ENCODE assay signal across 8 cellular contexts in the genomic region with DNA sequence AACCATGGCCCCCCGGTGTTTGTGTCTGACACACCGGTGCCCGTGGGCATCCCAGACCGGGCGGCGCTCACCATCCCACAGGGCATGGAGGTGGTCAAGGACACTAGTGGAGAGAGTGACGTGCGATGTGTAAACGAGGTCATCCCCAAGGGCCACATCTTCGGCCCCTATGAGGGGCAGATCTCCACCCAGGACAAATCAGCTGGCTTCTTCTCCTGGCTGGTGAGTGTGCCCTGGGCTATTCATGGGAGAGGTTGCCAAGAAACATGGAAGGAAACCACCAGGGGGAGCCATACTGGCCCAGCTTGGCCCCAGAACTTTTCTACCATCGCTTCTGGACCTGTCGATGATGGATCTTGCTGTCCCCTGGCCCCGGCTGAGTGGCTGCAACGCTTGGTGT. TPM values are rescaled to one million over a fixed set of nuclear protein-coding genes. Genes with fewer than 3 reads are reported as not detected.
DNase-seq lines count a peak whose midpoint lies in the region; ATAC-seq and TF ChIP-seq lines count a peak whose summit lies in the region.

No MANE protein-coding gene starts in this region.

- no peaks in the 10 kb centered on the region for H3K9me3 Mint-ChIP-seq in endodermal cell

- no peak for ATAC-seq in HG03108 (IDR thresholded peaks at IDR 0.05; ENCODE audit: unreplicated experiment)

- peaks cover 8% of the 10 kb centered on the region for H3K4me1 ChIP-seq in endodermal cell (ENCODE audit: control insufficient read depth, insufficient read depth, low read length)
- peaks cover 6% of the 10 kb centered on the region for H3K4me1 ChIP-seq in effector memory CD4-positive, alpha-beta T cell (ENCODE audit: control insufficient read depth, insufficient read depth, low read length, poor library complexity, severe bottlenecking)

- no peak overlapping the region for H3K27ac ChIP-seq in endodermal cell (ENCODE audit: low read depth, low read length)
- no peak overlapping the region for H3K27ac ChIP-seq in effector memory CD4-positive, alpha-beta T cell (ENCODE audit: insufficient read depth, low read length, poor library complexity, severe bottlenecking)

- H3K4me1 Mint-ChIP-seq in endodermal cell = peaks cover 6% of the 10 kb centered on the region

- intact Hi-C loops in posterior vena cava (cut with DNase I) = no loop called here

- peaks cover 8% of the 10 kb centered on the region for H3K27me3 ChIP-seq in endodermal cell (ENCODE audit: control insufficient read depth, insufficient read depth, low read length, poor library complexity, severe bottlenecking)
- H3K27me3 ChIP-seq in effector memory CD4-positive, alpha-beta T cell (replicated peaks; ENCODE audit: control insufficient read depth, insufficient read depth, low read length, poor library complexity, severe bottlenecking) = peaks cover 11% of the 10 kb centered on the region

- H3K36me3 Mint-ChIP-seq in endodermal cell (ENCODE audit: low read depth) = peaks cover 15% of the 10 kb centered on the region

- peaks cover 19% of the 10 kb centered on the region for H3K27me3 Mint-ChIP-seq in endodermal cell (ENCODE audit: insufficient read depth)

- peak; percentile 83 for TF ChIP-seq CTCF in endodermal cell (conservative IDR thresholded peaks at IDR 0.05)

- DNase-seq in DMS 273 (lab: John Stamatoyannopoulos, UW; ENCODE audit: unreplicated experiment) = peak; percentile 47
- DNase-seq in DMS 273 treated with DMSO at 0.1 percent for 48 hours (lab: John Stamatoyannopoulos, UW) = no peak
- DNase-seq in LHCN-M2 (ENCODE audit: low read depth) = peak; percentile 18
- DNase-seq in endodermal cell = peak; percentile 81
- peak; percentile 70 for DNase-seq in posterior vena cava (ENCODE audit: low spot score)
- no peak for DNase-seq in effector memory CD4-positive, alpha-beta T cell
- no peak for DNase-seq in pons (ENCODE audit: low spot score)

- no peak overlapping the region for H3K27ac Mint-ChIP-seq in endodermal cell

- no peak overlapping the region for H3K9ac ChIP-seq in endodermal cell (ENCODE audit: extremely low read depth, low read length, poor library complexity, severe bottlenecking)

- H3K36me3 ChIP-seq in endodermal cell (ENCODE audit: control insufficient read depth, insufficient read depth, low read length) = peaks cover 13% of the 10 kb centered on the region
- peaks cover 21% of the 10 kb centered on the region for H3K36me3 ChIP-seq in effector memory CD4-positive, alpha-beta T cell (ENCODE audit: control insufficient read depth, insufficient read depth, low read length)

- no peaks in the 10 kb centered on the region for H3K9me3 ChIP-seq in endodermal cell (ENCODE audit: control insufficient read depth, low read length)
- no peaks in the 10 kb centered on the region for H3K9me3 ChIP-seq in effector memory CD4-positive, alpha-beta T cell (ENCODE audit: control insufficient read depth, low read length)

- H3K4me3 ChIP-seq in endodermal cell (ENCODE audit: low read length) = no peak overlapping the region
- H3K4me3 ChIP-seq in effector memory CD4-positive, alpha-beta T cell (ENCODE audit: insufficient read depth, low read depth, low read length, poor library complexity, severe bottlenecking) = no peak overlapping the region

- no peak overlapping the region for H3K4me3 Mint-ChIP-seq in endodermal cell

- WGBS in endodermal cell (ENCODE audit: insufficient coverage in 1 of 2, insufficient read length in 1 of 2), 2 experiments = 95% methylated on average over 14 of the region's 14 CpGs

RNA-seq across cellular contexts. Expression of a gene that starts 36.5 kb away (rescaled TPM):
- total RNA-seq in LHCN-M2 (2014; rRNA removed) (3.8 and 4.6 TPM in 2 replicates), endodermal cell (10 to 100 TPM; 10.4 to 15.2 TPM), posterior vena cava (10 to 100 TPM; 21.1 to 24.5 TPM)
- 4.5 TPM for polyA plus RNA-seq in LHCN-M2 (2012)
- 3.8 TPM for polyA plus RNA-seq in endodermal cell (2013, experiment 1 of 2)
- 3.9 TPM for polyA plus RNA-seq in endodermal cell (2013, experiment 2 of 2)

Comparison
In these comparisons a context has a peak if more than half of its experiments do, and no peak if none do; other contexts are left out.
1. DNase-seq: peak in DMS 273 (single experiment), LHCN-M2 (single experiment), endodermal cell (single experiment) and posterior vena cava (single experiment); none in DMS 273 treated with DMSO at 0.1 percent for 48 hours (single experiment), effector memory CD4-positive, alpha-beta T cell (0 of 3) and pons (single experiment).